In genomic region chr1:239930646-239931262, GRCh38 we compare ENCODE assay signal across 1 cellular context.
TF ChIP-seq lines count a peak whose summit lies in the region.

No MANE protein-coding gene starts in this region.

TF ChIP-seq in IMR-90, 13 proteins besides CTCF, POLR2A, EP300 and RAD21:
- TF ChIP-seq MAFK (IDR thresholded peaks at IDR 0.05; ENCODE audit: low read depth, low read length): no peak
- no peak for TF ChIP-seq RCOR1 (IDR thresholded peaks at IDR 0.05; ENCODE audit: insufficient replicate concordance, low read length)
- no peak for TF ChIP-seq RFX5 (IDR thresholded peaks at IDR 0.05; ENCODE audit: low read depth, low read length)
- no peak for TF ChIP-seq CHD1 (IDR thresholded peaks at IDR 0.05; ENCODE audit: low read depth, low read length)
- no peak for TF ChIP-seq ELK1 (IDR thresholded peaks at IDR 0.05; ENCODE audit: borderline replicate concordance, low read depth, low read length)
- TF ChIP-seq FOS (IDR thresholded peaks at IDR 0.05; ENCODE audit: low read depth, low read length): no peak
- no peak for TF ChIP-seq BHLHE40 (IDR thresholded peaks at IDR 0.05; ENCODE audit: low read depth, low read length)
- TF ChIP-seq MXI1 (IDR thresholded peaks at IDR 0.05; ENCODE audit: borderline replicate concordance, low read depth, low read length): no peak
- TF ChIP-seq MAZ (IDR thresholded peaks at IDR 0.05; ENCODE audit: borderline replicate concordance, low read depth, low read length): no peak
- no peak for TF ChIP-seq SMC3 (IDR thresholded peaks at IDR 0.05; ENCODE audit: low read depth, low read length)
- no peak for TF ChIP-seq USF2 (IDR thresholded peaks at IDR 0.05; ENCODE audit: low read depth, low read length)
- no peak for TF ChIP-seq CEBPB (IDR thresholded peaks at IDR 0.05; ENCODE audit: low read depth, low read length)
- no peak for TF ChIP-seq NFE2L2 (IDR thresholded peaks at IDR 0.05; ENCODE audit: low read depth, low read length)
